Comparison of ENCODE assay signal across 1 cellular context in the genomic region with DNA sequence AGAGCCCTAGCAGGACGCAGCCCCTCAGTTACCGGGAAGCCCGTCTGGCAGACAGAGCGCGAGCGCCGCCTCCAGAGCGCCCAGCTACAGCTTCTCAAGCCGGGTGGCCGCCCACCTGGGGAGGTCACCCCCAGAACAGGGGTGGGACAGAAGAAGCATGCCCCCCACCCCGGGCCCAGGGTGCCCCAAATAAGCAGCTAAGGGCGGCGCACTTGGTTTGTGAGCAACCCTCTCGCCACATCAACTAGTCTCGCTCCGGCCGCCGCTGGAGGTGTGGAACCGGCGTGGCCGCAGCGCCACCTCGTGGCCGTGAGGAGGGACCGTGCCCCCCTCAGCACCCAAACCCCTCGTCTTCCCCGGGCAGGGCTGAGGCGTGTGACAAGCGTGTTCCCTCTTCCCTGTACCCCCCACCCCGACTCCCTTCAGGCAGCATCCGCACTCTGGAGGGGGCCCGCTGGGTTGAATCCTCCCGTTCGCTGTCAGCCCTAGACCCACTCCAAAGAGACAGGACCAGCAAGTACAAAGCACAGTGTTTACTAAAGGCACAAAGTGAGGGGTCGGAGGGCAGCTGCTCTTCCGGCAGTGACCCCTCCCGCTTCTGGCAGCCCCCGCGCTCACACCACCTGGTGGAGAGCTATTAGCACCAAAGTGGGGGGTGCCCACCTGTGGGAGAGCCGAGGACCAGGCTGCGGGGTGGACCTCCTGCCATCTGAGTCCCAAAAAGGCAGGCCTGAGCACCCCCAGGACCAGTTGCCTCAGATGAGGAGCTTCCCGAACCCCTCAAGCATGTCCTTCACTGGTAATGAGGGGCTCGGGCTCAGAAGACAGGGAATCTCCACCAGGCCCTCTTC.
A peak's percentile ranks its signal among the peaks of the same experiment; 100 is the strongest.
TF ChIP-seq lines count a peak whose summit lies in the region.

No MANE protein-coding gene starts in this region.

TF ChIP-seq in K562, 482 proteins besides CTCF, POLR2A, EP300 and RAD21 (continued from another document):
- TF ChIP-seq, protein P1, sequence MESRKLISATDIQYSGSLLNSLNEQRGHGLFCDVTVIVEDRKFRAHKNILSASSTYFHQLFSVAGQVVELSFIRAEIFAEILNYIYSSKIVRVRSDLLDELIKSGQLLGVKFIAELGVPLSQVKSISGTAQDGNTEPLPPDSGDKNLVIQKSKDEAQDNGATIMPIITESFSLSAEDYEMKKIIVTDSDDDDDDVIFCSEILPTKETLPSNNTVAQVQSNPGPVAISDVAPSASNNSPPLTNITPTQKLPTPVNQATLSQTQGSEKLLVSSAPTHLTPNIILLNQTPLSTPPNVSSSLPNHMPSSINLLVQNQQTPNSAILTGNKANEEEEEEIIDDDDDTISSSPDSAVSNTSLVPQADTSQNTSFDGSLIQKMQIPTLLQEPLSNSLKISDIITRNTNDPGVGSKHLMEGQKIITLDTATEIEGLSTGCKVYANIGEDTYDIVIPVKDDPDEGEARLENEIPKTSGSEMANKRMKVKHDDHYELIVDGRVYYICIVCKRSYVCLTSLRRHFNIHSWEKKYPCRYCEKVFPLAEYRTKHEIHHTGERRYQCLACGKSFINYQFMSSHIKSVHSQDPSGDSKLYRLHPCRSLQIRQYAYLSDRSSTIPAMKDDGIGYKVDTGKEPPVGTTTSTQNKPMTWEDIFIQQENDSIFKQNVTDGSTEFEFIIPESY (CRISPR knock-in tag; IDR thresholded peaks at IDR 0.05), result peak; percentile 95
- peak; percentile 57; the same call in 1 of the 2 replicates for TF ChIP-seq CREM (IDR thresholded peaks at IDR 0.05; ENCODE audit: low read depth)
- TF ChIP-seq YY1 (IDR thresholded peaks at IDR 0.05; ENCODE audit: borderline replicate concordance in 1 of 3, control insufficient read depth in 1 of 3, extremely low read depth in 1 of 3, insufficient read depth in 3 of 3, insufficient read length in 1 of 3, insufficient replicate concordance in 2 of 3, low read depth in 1 of 3, low read length in 2 of 3), result peak in 1 of 3 experiments; percentile 45
- no peak for TF ChIP-seq SMARCA5 (IDR thresholded peaks at IDR 0.05)
- 0 out of 2 replicates have a peak, but pooled peaks have one; percentile 36 for TF ChIP-seq TAF15 (IDR thresholded peaks at IDR 0.05; ENCODE audit: low read depth, low read length)
- TF ChIP-seq, protein P2, sequence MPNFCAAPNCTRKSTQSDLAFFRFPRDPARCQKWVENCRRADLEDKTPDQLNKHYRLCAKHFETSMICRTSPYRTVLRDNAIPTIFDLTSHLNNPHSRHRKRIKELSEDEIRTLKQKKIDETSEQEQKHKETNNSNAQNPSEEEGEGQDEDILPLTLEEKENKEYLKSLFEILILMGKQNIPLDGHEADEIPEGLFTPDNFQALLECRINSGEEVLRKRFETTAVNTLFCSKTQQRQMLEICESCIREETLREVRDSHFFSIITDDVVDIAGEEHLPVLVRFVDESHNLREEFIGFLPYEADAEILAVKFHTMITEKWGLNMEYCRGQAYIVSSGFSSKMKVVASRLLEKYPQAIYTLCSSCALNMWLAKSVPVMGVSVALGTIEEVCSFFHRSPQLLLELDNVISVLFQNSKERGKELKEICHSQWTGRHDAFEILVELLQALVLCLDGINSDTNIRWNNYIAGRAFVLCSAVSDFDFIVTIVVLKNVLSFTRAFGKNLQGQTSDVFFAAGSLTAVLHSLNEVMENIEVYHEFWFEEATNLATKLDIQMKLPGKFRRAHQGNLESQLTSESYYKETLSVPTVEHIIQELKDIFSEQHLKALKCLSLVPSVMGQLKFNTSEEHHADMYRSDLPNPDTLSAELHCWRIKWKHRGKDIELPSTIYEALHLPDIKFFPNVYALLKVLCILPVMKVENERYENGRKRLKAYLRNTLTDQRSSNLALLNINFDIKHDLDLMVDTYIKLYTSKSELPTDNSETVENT (CRISPR knock-in tag; IDR thresholded peaks at IDR 0.05), result no peak
- peak; percentile 46; the same call in 1 of the 2 replicates for TF ChIP-seq CXXC5 (CRISPR knock-in tag; IDR thresholded peaks at IDR 0.05)
- TF ChIP-seq SMC3 (conservative IDR thresholded peaks at IDR 0.05; ENCODE audit: insufficient read depth, low read depth, low read length), result peak; percentile 96
TF ChIP-seq in K562: peak in this region for 37.
